In genomic region chr1:205420938-205421337, GRCh38 we compare ENCODE assay signal across 16 cellular contexts. TPM values are rescaled to one million over a fixed set of nuclear protein-coding genes. Genes with fewer than 3 reads are reported as not detected.
DNase-seq lines count a peak whose midpoint lies in the region; ATAC-seq, FAIRE-seq and TF ChIP-seq lines count a peak whose summit lies in the region.
"Had no signal": no experiment of that assay in that cellular context is flagged by ENCODE, and none has a peak within 500 bp of the region (broad histone marks: within the 10 kb centered on the region; RNA-seq: fewer than 3 reads in every experiment).

No MANE protein-coding gene starts in this region.

- H4K20me1 ChIP-seq in K562 (replicated peaks; ENCODE audit: control insufficient read depth, insufficient read depth, low read length), result peaks cover 5% of the 10 kb centered on the region; the same call in 1 of the 2 replicates

- ATAC-seq in heart left ventricle (no peak), left cardiac atrium (no peak), A549 (no peak), K562 (no peak), psoas muscle (no peak)
- ATAC-seq: CD8-positive, alpha-beta T cell; GM23338 had no signal

- 64 to 74% (median 71%) methylated on average over 2 of the region's 2 CpGs for WGBS in heart left ventricle, 4 donors
- WGBS in A549 (ENCODE audit: missing lambda C conversion rate), result 47% methylated on average over 2 of the region's 2 CpGs
- WGBS in K562 (ENCODE audit: insufficient coverage, low coverage, missing lambda C conversion rate), result 0% methylated on average over 2 of the region's 2 CpGs
- 61 to 67% (median 61%) methylated on average over 2 of the region's 2 CpGs for WGBS in psoas muscle, 3 donors

- H3K9me3 ChIP-seq in heart left ventricle (no peaks in the 10 kb centered on the region), A549 (no peaks in the 10 kb centered on the region), K562 (replicated peaks; ENCODE audit: control insufficient read depth, insufficient read depth, low read depth, low read length) (no peaks in the 10 kb centered on the region), psoas muscle (no peaks in the 10 kb centered on the region)
- H3K9me3 ChIP-seq: BE2C had no signal

- peaks cover 0 to 20% (median 3%) of the 10 kb centered on the region in 12 donors for H3K4me1 ChIP-seq in heart left ventricle
- H3K4me1 ChIP-seq in A549, result no peaks in the 10 kb centered on the region
- H3K4me1 ChIP-seq in K562 (replicated peaks in 1 of 2; ENCODE audit: control insufficient read depth in 2 of 2, insufficient read depth in 2 of 2, low read length in 2 of 2), result no peaks in the 10 kb centered on the region
- peaks cover 12% of the 10 kb centered on the region for H3K4me1 ChIP-seq in psoas muscle
- H3K4me1 ChIP-seq: BE2C had no signal

- TF ChIP-seq CTCF in heart left ventricle (IDR thresholded peaks at IDR 0.05), result no peak
- no peak for TF ChIP-seq CTCF in A549 (IDR thresholded peaks at IDR 0.05)
- TF ChIP-seq CTCF in K562 (IDR thresholded peaks at IDR 0.05 in 2 of 3, conservative IDR thresholded peaks at IDR 0.05 in 1 of 3; ENCODE audit: insufficient read depth in 2 of 3, low read depth in 1 of 3, low read length in 3 of 3), result no peak
- TF ChIP-seq CTCF in psoas muscle (IDR thresholded peaks at IDR 0.05), result no peak

- no peaks in the 10 kb centered on the region for H3K36me3 ChIP-seq in heart left ventricle
- no peaks in the 10 kb centered on the region for H3K36me3 ChIP-seq in K562 (ENCODE audit: control insufficient read depth, insufficient read depth, low read length)
- H3K36me3 ChIP-seq in psoas muscle (ENCODE audit: insufficient read depth in 1 of 2, low read depth in 1 of 2), result no peaks in the 10 kb centered on the region
- H3K36me3 ChIP-seq: BE2C had no signal

- H3K9ac ChIP-seq in K562 (ENCODE audit: insufficient read depth in 1 of 2, low read depth in 2 of 2, low read length in 2 of 2), result no peak overlapping the region

- in situ Hi-C loops in K562 (cut with MboI), result no loop called here

- H3K27ac ChIP-seq in heart left ventricle (peak overlapping the region in 7 of 12 donors; percentile 3 to 82 (median 67)), A549 (no peak overlapping the region), K562 (ENCODE audit: extremely low read depth, low read depth, low read length) (no peak overlapping the region), psoas muscle (peak overlapping the region; percentile 51)

- H3K4me2 ChIP-seq in A549 (no peak overlapping the region), K562 (ENCODE audit: insufficient read depth, low read length) (no peak overlapping the region)
- H3K4me2 ChIP-seq: GM23338 had no signal

- no peak for TF ChIP-seq RAD21 in A549 (conservative IDR thresholded peaks at IDR 0.05 in 1 of 2, IDR thresholded peaks at IDR 0.05 in 1 of 2)
- no peak for TF ChIP-seq RAD21 in K562 (CRISPR knock-in tag; conservative IDR thresholded peaks at IDR 0.05 in 1 of 2, IDR thresholded peaks at IDR 0.05 in 1 of 2)

- DNase-seq in heart left ventricle, result no peak
- no peak for DNase-seq in left cardiac atrium
- no peak for DNase-seq in A549 (ENCODE audit: low read depth in 1 of 2, low spot score in 1 of 2)
- no peak for DNase-seq in K562 (ENCODE audit: extremely low read depth in 1 of 4, low spot score in 3 of 4)
- DNase-seq in psoas muscle, result no peak
- DNase-seq in C1 segment of cervical spinal cord (lab: John Stamatoyannopoulos, UW), result no peak
- DNase-seq in SW 1271 (lab: John Stamatoyannopoulos, UW), result no peak
- DNase-seq: BE2C; CD8-positive, alpha-beta T cell; COR-L47; EL; H7 had no signal

- H3K4me3 ChIP-seq in heart left ventricle (no peak overlapping the region), A549 (no peak overlapping the region), K562 (no peak overlapping the region), psoas muscle (no peak overlapping the region)
- H3K4me3 ChIP-seq: GM23338 had no signal

- POLR2A ChIA-PET in A549 (lab: Yijun Ruan, JAX) (no interaction called here), K562 (lab: Yijun Ruan, JAX) (interaction anchor here (0.6 kb wide), 1 partner anchor 10 kb away, joined by 4 read pairs; no protein-coding TSS in a partner anchor)

- H3K27me3 ChIP-seq in heart left ventricle, result peaks cover 0 to 6% (median 0%) of the 10 kb centered on the region in 9 donors
- H3K27me3 ChIP-seq in K562 (ENCODE audit: control insufficient read depth in 2 of 2, insufficient read depth in 2 of 2, low read length in 2 of 2), result peaks cover 53 to 64% of the 10 kb centered on the region in 2 experiments
- H3K27me3 ChIP-seq in psoas muscle (ENCODE audit: insufficient read depth in 3 of 3, low read length in 2 of 3), result no peaks in the 10 kb centered on the region
- H3K27me3 ChIP-seq: BE2C had no signal

- TF ChIP-seq POLR2A in heart left ventricle (IDR thresholded peaks at IDR 0.05) (no peak), A549 (IDR thresholded peaks at IDR 0.05; ENCODE audit: low read length) (no peak), K562 (conservative IDR thresholded peaks at IDR 0.05) (no peak)

- H3K79me2 ChIP-seq in K562 (ENCODE audit: control insufficient read depth, insufficient read depth, low read length), result no peaks in the 10 kb centered on the region

- CTCF ChIA-PET in A549 (lab: Yijun Ruan, JAX), result interaction anchor here (1.2 to 9.7 kb wide), 6 partner anchors 9 to 103 kb away, joined by 4 to 66 read pairs (median 8); no protein-coding TSS in a partner anchor
- CTCF ChIA-PET in K562 (lab: Yijun Ruan, JAX; ENCODE audit: low intra/inter-chr PET ratio), result interaction anchor here (0.6 kb wide), 1 partner anchor 64 kb away, joined by 3 read pairs; no protein-coding TSS in a partner anchor

- intact Hi-C loops in heart left ventricle (cut with DNase I) (no loop called here), left cardiac atrium (cut with DNase I) (no loop called here), K562 (cut with micrococcal nuclease) (no loop called here), psoas muscle (cut with DNase I) (no loop called here)

- TF ChIP-seq EP300 in A549 (IDR thresholded peaks at IDR 0.05) (no peak), K562 (IDR thresholded peaks at IDR 0.05; ENCODE audit: low read length) (no peak)

- FAIRE-seq in A549 (lab: Jason Lieb, UNC) (no peak), K562 (lab: Jason Lieb, UNC) (no peak)
- FAIRE-seq: G401.6, GM12891 had no signal

- BruUV-seq in K562 (replicated peaks; lab: Mats Ljungman, UMichigan), result no TSS peak

- no peaks in the 10 kb centered on the region for H3K9me1 ChIP-seq in K562 (ENCODE audit: control insufficient read depth, insufficient read depth, low read length)

- H2AFZ ChIP-seq in K562 (ENCODE audit: low read depth, low read length), result no peak overlapping the region
- H2AFZ ChIP-seq: GM23338 had no signal

RNA-seq across cellular contexts. Expression of gene LEMD1, which starts 0.9 kb away (rescaled TPM):
- total RNA-seq in heart left ventricle (1 to 10 TPM in 1 of 9 donors, not detected in 8; 2.5 TPM), left cardiac atrium (not detected), K562 (2014; rRNA removed) (0.54 and 1.0 TPM in 2 replicates), K562 (2014; rRNA removed; fragmentation: Illumina TruSeq; extraction: Trizol) (0.36 and 0.41 TPM in 2 replicates), K562 (2015; rRNA removed; fragmentation: Illumina TruSeq; extraction: Trizol) (0.79 and 0.80 TPM in 2 replicates), K562 (2021) (0.47 and 0.60 TPM in 2 replicates), psoas muscle (not detected)
- polyA plus RNA-seq in heart left ventricle (not detected), A549 (2011; rRNA removed) (0.14 and 0.36 TPM in 2 replicates), A549 (2017; fragmentation: RNase III; extraction: RNeasy Plus Mini Kit Qiagen cat#74134 plus additional on column Dnase treatment) (0.18 to 0.26 TPM in 2 of 3 replicates, not detected in the other), K562 (2011; rRNA removed) (2.0 and 2.4 TPM in 2 replicates), K562 (2014; fragmentation: Illumina TruSeq; extraction: Trizol) (0.79 and 1.2 TPM in 2 replicates), K562 (2014; fragmentation: Nextera tagmentation; extraction: Ambion mirVana) (under 1 TPM in 1 of 2 experiments, not detected in 1; 0.11 TPM), K562 (2014; rRNA removed) (0.27 TPM in 1 of 2 replicates, not detected in the other), psoas muscle (not detected)
- polyA plus RNA-seq in A549 (2012; cell fraction: cytosol; rRNA removed), result not detected in 2 replicates
- not detected in 2 replicates for polyA plus RNA-seq in A549 (2012; cell fraction: nucleus; rRNA removed)
- polyA minus RNA-seq in A549 (2011; rRNA and poly(A)+ RNA removed), result not detected in 2 replicates
- 2.9 and 13.1 TPM in 2 replicates for total RNA-seq in K562 (2011; cell fraction: chromatin; rRNA removed; ENCODE audit: low replicate concordance)
- total RNA-seq in K562 (2011; cell fraction: nucleolus; rRNA removed), result 6.3 and 10.7 TPM in 2 replicates
- total RNA-seq in K562 (2011; cell fraction: nucleoplasm; rRNA removed), result 4.1 and 5.0 TPM in 2 replicates
- polyA plus RNA-seq in K562 (2011; cell fraction: cytosol; rRNA removed), result 1.1 and 3.8 TPM in 2 replicates
- polyA plus RNA-seq in K562 (2011; cell fraction: nucleus; rRNA removed), result 3.4 and 14.8 TPM in 2 replicates
- polyA plus RNA-seq in K562 (2012), result 0.62 and 1.6 TPM in 2 replicates
- polyA minus RNA-seq in K562 (2011; rRNA and poly(A)+ RNA removed), result 1.9 and 3.9 TPM in 2 replicates
- 2.3 and 3.0 TPM in 2 replicates for polyA minus RNA-seq in K562 (2011; cell fraction: cytosol; rRNA and poly(A)+ RNA removed)
- polyA minus RNA-seq in K562 (2011; cell fraction: nucleus; rRNA and poly(A)+ RNA removed), result 5.6 and 12.5 TPM in 2 replicates
- total RNA-seq: CD8-positive, alpha-beta T cell had no signal
- polyA plus RNA-seq: CD14-positive monocyte had no signal

RNA-seq across cellular contexts. Expression of gene BLACAT1, which starts 34.9 kb away (rescaled TPM):
- total RNA-seq in heart left ventricle (under 1 TPM in 1 of 9 donors, not detected in 8; 0.27 TPM), left cardiac atrium (under 1 TPM in 1 of 2 donors, not detected in 1; 0.16 TPM), K562 (2014; rRNA removed) (0.37 and 0.73 TPM in 2 replicates), K562 (2014; rRNA removed; fragmentation: Illumina TruSeq; extraction: Trizol) (0.73 and 1.1 TPM in 2 replicates), K562 (2015; rRNA removed; fragmentation: Illumina TruSeq; extraction: Trizol) (0.45 and 0.47 TPM in 2 replicates), K562 (2021) (0.83 and 1.0 TPM in 2 replicates), psoas muscle (not detected)
- polyA plus RNA-seq in heart left ventricle (not detected), A549 (2011; rRNA removed) (0.09 and 0.16 TPM in 2 replicates), A549 (2017; fragmentation: RNase III; extraction: RNeasy Plus Mini Kit Qiagen cat#74134 plus additional on column Dnase treatment) (0.04 TPM in 1 of 3 replicates, not detected in the others), K562 (2011; rRNA removed) (3.4 and 5.9 TPM in 2 replicates), K562 (2014; fragmentation: Illumina TruSeq; extraction: Trizol) (1.2 and 1.6 TPM in 2 replicates), K562 (2014; fragmentation: Nextera tagmentation; extraction: Ambion mirVana) (under 1 TPM; 0.10 to 0.17 TPM), K562 (2014; rRNA removed) (0.84 and 1.3 TPM in 2 replicates), psoas muscle (not detected)
- polyA plus RNA-seq in A549 (2012; cell fraction: cytosol; rRNA removed), result 0.01 TPM in 1 of 2 replicates, not detected in the other
- polyA plus RNA-seq in A549 (2012; cell fraction: nucleus; rRNA removed), result not detected in 2 replicates
- polyA minus RNA-seq in A549 (2011; rRNA and poly(A)+ RNA removed), result 0.34 and 0.66 TPM in 2 replicates
- total RNA-seq in K562 (2011; cell fraction: chromatin; rRNA removed; ENCODE audit: low replicate concordance), result 5.4 and 17.4 TPM in 2 replicates
- 5.8 and 9.7 TPM in 2 replicates for total RNA-seq in K562 (2011; cell fraction: nucleolus; rRNA removed)
- total RNA-seq in K562 (2011; cell fraction: nucleoplasm; rRNA removed), result 7.8 and 9.5 TPM in 2 replicates
- 2.6 and 3.6 TPM in 2 replicates for polyA plus RNA-seq in K562 (2011; cell fraction: cytosol; rRNA removed)
- polyA plus RNA-seq in K562 (2011; cell fraction: nucleus; rRNA removed), result 7.5 and 19.7 TPM in 2 replicates
- polyA plus RNA-seq in K562 (2012), result 1.2 and 3.3 TPM in 2 replicates
- polyA minus RNA-seq in K562 (2011; rRNA and poly(A)+ RNA removed), result 3.0 and 5.2 TPM in 2 replicates
- 0.55 and 1.3 TPM in 2 replicates for polyA minus RNA-seq in K562 (2011; cell fraction: cytosol; rRNA and poly(A)+ RNA removed)
- polyA minus RNA-seq in K562 (2011; cell fraction: nucleus; rRNA and poly(A)+ RNA removed), result 3.4 and 4.8 TPM in 2 replicates
- total RNA-seq: CD8-positive, alpha-beta T cell had no signal
- polyA plus RNA-seq: CD14-positive monocyte had no signal

Comparison
In these comparisons a context has a peak if more than half of its experiments do, and no peak if none do; other contexts are left out.
1. H3K27ac ChIP-seq: peak in heart left ventricle (7 of 12) and psoas muscle (single experiment); none in A549 (0 of 2) and K562 (single experiment).